In the genomic region with DNA sequence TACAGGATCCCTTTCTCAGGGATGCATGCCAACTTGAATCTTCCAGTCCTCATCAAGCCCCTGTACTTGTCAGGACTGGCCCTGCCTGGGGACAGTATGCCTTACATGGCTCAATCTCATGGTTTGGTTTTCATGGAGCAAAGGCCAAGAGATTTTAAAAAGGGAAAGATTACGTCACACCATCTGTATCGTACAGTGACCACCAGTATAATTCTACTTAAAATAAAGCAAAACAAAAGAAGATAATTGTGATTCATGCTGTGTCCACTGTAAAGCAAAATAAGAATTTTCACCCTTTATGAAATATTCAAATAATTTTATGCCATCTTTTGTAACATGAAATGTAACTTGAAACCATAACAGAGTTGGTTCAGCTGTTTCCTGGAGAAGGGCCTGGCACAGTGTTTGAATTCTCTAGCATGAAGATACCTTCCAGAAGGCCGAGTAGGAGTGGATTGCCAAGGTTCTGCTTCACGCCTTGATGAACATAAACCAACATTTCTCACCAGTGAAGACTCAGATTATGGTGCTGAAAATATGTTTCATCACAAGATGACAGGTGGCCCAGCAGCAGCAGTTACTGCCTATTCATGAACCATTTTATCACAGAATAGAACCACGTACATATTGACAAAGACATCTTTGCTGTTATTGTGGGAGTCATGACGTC, we compare ENCODE assay signal across 15 cellular contexts.
DNase-seq lines count a peak whose midpoint lies in the region; ATAC-seq and TF ChIP-seq lines count a peak whose summit lies in the region.
"Had no signal": no experiment of that assay in that cellular context is flagged by ENCODE, and none has a peak within 500 bp of the region (broad histone marks: within the 10 kb centered on the region; RNA-seq: fewer than 3 reads in every experiment).

No MANE protein-coding gene starts in this region.

- H3F3A ChIP-seq in GM23338 (replicated peaks; ENCODE audit: low read depth), result no peaks in the 10 kb centered on the region

- H3K9me3 Mint-ChIP-seq in GM23338, result no peaks in the 10 kb centered on the region
- H3K9me3 Mint-ChIP-seq in endodermal cell, result no peaks in the 10 kb centered on the region
- H3K9me3 Mint-ChIP-seq in activated T-cell treated with anti-CD3 and anti-CD28 coated beads, Interleukin-2, amount 50 U/mL, for 24 hours, result no peaks in the 10 kb centered on the region

- H3K4me2 ChIP-seq in GM23338, result no peak overlapping the region

- no peak overlapping the region for H3K9ac ChIP-seq in endodermal cell (ENCODE audit: extremely low read depth, low read length, poor library complexity, severe bottlenecking)

- peaks cover 7% of the 10 kb centered on the region; the same call in 2 of the 3 replicates for H3K4me1 Mint-ChIP-seq in GM23338
- peaks cover 2% of the 10 kb centered on the region for H3K4me1 Mint-ChIP-seq in endodermal cell
- H3K4me1 Mint-ChIP-seq in activated T-cell treated with anti-CD3 and anti-CD28 coated beads, Interleukin-2, amount 50 U/mL, for 24 hours (ENCODE audit: low read depth), result no peaks in the 10 kb centered on the region

- DNase-seq in COLO668 (lab: John Stamatoyannopoulos, UW; ENCODE audit: unreplicated experiment), result peak; percentile 23
- DNase-seq in NCI-H146 treated with DMSO at 0.1 percent for 48 hours (lab: John Stamatoyannopoulos, UW; ENCODE audit: unreplicated experiment), result peak; percentile 83
- DNase-seq in astrocyte of the cerebellum (ENCODE audit: low read depth), result peak; percentile 52
- DNase-seq in iris pigment epithelial cell (ENCODE audit: low read depth), result peak; percentile 10
- DNase-seq in GM23338 (ENCODE audit: low spot score), result no peak
- no peak for DNase-seq in endodermal cell
- DNase-seq in activated T-cell treated with anti-CD3 and anti-CD28 coated beads, Interleukin-2, amount 50 U/mL, for 24 hours, result no peak
- DNase-seq: activated CD4-positive, CD25-positive, alpha-beta regulatory T cell treated with anti-CD3 and anti-CD28 coated beads, Interleukin-2, amount 50 U/mL, for 72 hours; activated CD8-positive, alpha-beta memory T cell treated with anti-CD3 and anti-CD28 coated beads, Interleukin-2, amount 50 U/mL, for 48 hours; cortex of kidney; mesendoderm had no signal

- H4K20me1 ChIP-seq in GM23338 (replicated peaks; ENCODE audit: insufficient read depth), result no peaks in the 10 kb centered on the region

- no peak overlapping the region for H3K27ac Mint-ChIP-seq in GM23338
- no peak overlapping the region for H3K27ac Mint-ChIP-seq in endodermal cell
- H3K27ac Mint-ChIP-seq in activated T-cell treated with anti-CD3 and anti-CD28 coated beads, Interleukin-2, amount 50 U/mL, for 24 hours, result no peak overlapping the region

- 0 out of 2 replicates have a peak, but pooled peaks cover 2% of the 10 kb centered on the region for H3K9me2 ChIP-seq in GM23338 (ENCODE audit: insufficient read depth)

- no peaks in the 10 kb centered on the region for H3K4me1 ChIP-seq in GM23338 (ENCODE audit: insufficient read depth)
- no peaks in the 10 kb centered on the region for H3K4me1 ChIP-seq in endodermal cell (ENCODE audit: control insufficient read depth, insufficient read depth, low read length)
- H3K4me1 ChIP-seq: suprapubic skin had no signal

- no peaks in the 10 kb centered on the region for H3K27me3 ChIP-seq in GM23338 (ENCODE audit: insufficient read depth)
- no peaks in the 10 kb centered on the region for H3K27me3 ChIP-seq in endodermal cell (ENCODE audit: control insufficient read depth, insufficient read depth, low read length, poor library complexity, severe bottlenecking)
- H3K27me3 ChIP-seq: neutrophil, suprapubic skin had no signal

- H2AFZ ChIP-seq in GM23338, result no peak overlapping the region

- no peak overlapping the region for H3K4me3 Mint-ChIP-seq in GM23338
- no peak overlapping the region for H3K4me3 Mint-ChIP-seq in endodermal cell
- no peak overlapping the region for H3K4me3 Mint-ChIP-seq in activated T-cell treated with anti-CD3 and anti-CD28 coated beads, Interleukin-2, amount 50 U/mL, for 24 hours

- TF ChIP-seq CTCF in astrocyte of the cerebellum (IDR thresholded peaks at IDR 0.05; ENCODE audit: low read depth, low read length, missing control alignments), result no peak
- no peak for TF ChIP-seq CTCF in GM23338 (conservative IDR thresholded peaks at IDR 0.05; ENCODE audit: low read depth in 2 of 2)
- no peak for TF ChIP-seq CTCF in endodermal cell (conservative IDR thresholded peaks at IDR 0.05)

- H3K36me3 Mint-ChIP-seq in GM23338 (ENCODE audit: low read depth), result no peaks in the 10 kb centered on the region
- no peaks in the 10 kb centered on the region for H3K36me3 Mint-ChIP-seq in endodermal cell (ENCODE audit: low read depth)
- H3K36me3 Mint-ChIP-seq in activated T-cell treated with anti-CD3 and anti-CD28 coated beads, Interleukin-2, amount 50 U/mL, for 24 hours (ENCODE audit: low read depth), result no peaks in the 10 kb centered on the region

- ATAC-seq in GM23338, result no peak
- ATAC-seq in HG03520 (IDR thresholded peaks at IDR 0.05; ENCODE audit: unreplicated experiment), result no peak
- ATAC-seq: GM12878 had no signal

- H3K79me2 ChIP-seq in GM23338 (replicated peaks; ENCODE audit: insufficient read depth), result no peaks in the 10 kb centered on the region

- H3K9me3 ChIP-seq in endodermal cell (ENCODE audit: control insufficient read depth, low read length), result no peaks in the 10 kb centered on the region
- H3K9me3 ChIP-seq: neutrophil, suprapubic skin had no signal

- no peak overlapping the region for H3K27ac ChIP-seq in GM23338 (ENCODE audit: low read depth)
- H3K27ac ChIP-seq in endodermal cell (ENCODE audit: low read depth, low read length), result no peak overlapping the region
- H3K27ac ChIP-seq: neutrophil, suprapubic skin had no signal

- H3K36me3 ChIP-seq in GM23338 (ENCODE audit: insufficient read depth), result no peaks in the 10 kb centered on the region
- no peaks in the 10 kb centered on the region for H3K36me3 ChIP-seq in endodermal cell (ENCODE audit: control insufficient read depth, insufficient read depth, low read length)
- H3K36me3 ChIP-seq: neutrophil, suprapubic skin had no signal

- H3K4me3 ChIP-seq in astrocyte of the cerebellum (ENCODE audit: low read depth, low read length) (no peak overlapping the region), GM23338 (no peak overlapping the region), endodermal cell (ENCODE audit: low read length) (no peak overlapping the region)
- H3K4me3 ChIP-seq: GM12878, suprapubic skin had no signal

- whole genome bisulfite sequencing in endodermal cell (ENCODE audit: insufficient coverage in 1 of 2, insufficient read length in 1 of 2), 2 experiments, result 87 to 100% methylated on average over 2 to 6 of the region's 6 CpGs

- in situ Hi-C loops in astrocyte of the cerebellum (cut with HindIII; ENCODE audit: low sequenced_read_pairs), result no loop called here

- H3K27me3 Mint-ChIP-seq in GM23338 (ENCODE audit: insufficient read depth, low read depth, poor library complexity) (no peaks in the 10 kb centered on the region), endodermal cell (ENCODE audit: insufficient read depth) (no peaks in the 10 kb centered on the region)
- H3K27me3 Mint-ChIP-seq in activated T-cell treated with anti-CD3 and anti-CD28 coated beads, Interleukin-2, amount 50 U/mL, for 24 hours, result no peaks in the 10 kb centered on the region

Comparison
In these comparisons a context has a peak if more than half of its experiments do, and no peak if none do; other contexts are left out.
1. DNase-seq: peak in COLO668 (single experiment), NCI-H146 treated with DMSO at 0.1 percent for 48 hours (single experiment), astrocyte of the cerebellum (single experiment) and iris pigment epithelial cell (single experiment); none in GM23338 (single experiment), endodermal cell (single experiment) and activated T-cell treated with anti-CD3 and anti-CD28 coated beads, Interleukin-2, amount 50 U/mL, for 24 hours (single experiment).